In genomic region chr3:59731909-59732308, GRCh38 we compare ENCODE assay signal across 19 cellular contexts.
DNase-seq lines count a peak whose midpoint lies in the region; ATAC-seq and TF ChIP-seq lines count a peak whose summit lies in the region.
"Had no signal": no experiment of that assay in that cellular context is flagged by ENCODE, and none has a peak within 500 bp of the region (broad histone marks: within the 10 kb centered on the region; RNA-seq: fewer than 3 reads in every experiment).

No MANE protein-coding gene starts in this region.

- peak; percentile 60 for ATAC-seq in activated naive CD8-positive, alpha-beta T cell treated with anti-CD3 and anti-CD28 coated beads, Interleukin-2, amount 50 U/mL, for 24 hours
- ATAC-seq in HG03354 (IDR thresholded peaks at IDR 0.05; ENCODE audit: poor library complexity, severe bottlenecking, unreplicated experiment) = no peak
- ATAC-seq: heart left ventricle, HepG2, T-helper 17 cell had no signal

- no peak overlapping the region for H3K27ac Mint-ChIP-seq in activated naive CD8-positive, alpha-beta T cell treated with anti-CD3 and anti-CD28 coated beads, Interleukin-2, amount 50 U/mL, for 24 hours
- H3K27ac Mint-ChIP-seq: T-helper 17 cell had no signal

- no peaks in the 10 kb centered on the region for H3K36me3 ChIP-seq in effector memory CD4-positive, alpha-beta T cell (ENCODE audit: control insufficient read depth, insufficient read depth, low read length)
- H3K36me3 ChIP-seq: heart left ventricle, Peyer's patch had no signal

- H3K27ac ChIP-seq in effector memory CD4-positive, alpha-beta T cell (ENCODE audit: insufficient read depth, low read length, poor library complexity, severe bottlenecking) = no peak overlapping the region
- H3K27ac ChIP-seq: heart left ventricle, Peyer's patch had no signal

- no peaks in the 10 kb centered on the region for H3K4me1 ChIP-seq in effector memory CD4-positive, alpha-beta T cell (ENCODE audit: control insufficient read depth, insufficient read depth, low read length, poor library complexity, severe bottlenecking)
- H3K4me1 ChIP-seq: Peyer's patch had no signal

- H3K27me3 Mint-ChIP-seq in activated naive CD8-positive, alpha-beta T cell treated with anti-CD3 and anti-CD28 coated beads, Interleukin-2, amount 50 U/mL, for 24 hours = no peaks in the 10 kb centered on the region
- H3K27me3 Mint-ChIP-seq: central memory CD8-positive, alpha-beta T cell; T-helper 17 cell had no signal

- H3K9me3 ChIP-seq in effector memory CD4-positive, alpha-beta T cell (ENCODE audit: control insufficient read depth, low read length) = no peaks in the 10 kb centered on the region
- H3K9me3 ChIP-seq: heart left ventricle, Peyer's patch had no signal

- TF ChIP-seq CTCF in GM10266 (IDR thresholded peaks at IDR 0.05; ENCODE audit: control insufficient read depth, insufficient read depth, low read depth, missing control alignments) = no peak
- no peak for TF ChIP-seq CTCF in GM20000 (IDR thresholded peaks at IDR 0.05; ENCODE audit: extremely low read depth, missing control alignments)

- no peak overlapping the region for H3K4me3 Mint-ChIP-seq in activated naive CD8-positive, alpha-beta T cell treated with anti-CD3 and anti-CD28 coated beads, Interleukin-2, amount 50 U/mL, for 24 hours
- H3K4me3 Mint-ChIP-seq: central memory CD8-positive, alpha-beta T cell; T-helper 17 cell had no signal

- peak; percentile 5 for DNase-seq in GM10266 (ENCODE audit: extremely low spot score)
- peak; percentile 13 for DNase-seq in GM20000 (ENCODE audit: low spot score)
- peak; percentile 75 for DNase-seq in Jurkat, Clone E6-1 (ENCODE audit: low read depth, low spot score)
- DNase-seq in activated naive CD8-positive, alpha-beta T cell treated with anti-CD3 and anti-CD28 coated beads, Interleukin-2, amount 50 U/mL, for 24 hours = no peak
- no peak for DNase-seq in effector memory CD4-positive, alpha-beta T cell
- DNase-seq in erythroblast (lab: John Stamatoyannopoulos, UW) = no peak
- no peak for DNase-seq in middle frontal gyrus (ENCODE audit: extremely low spot score, low spot score)
- DNase-seq: activated CD4-positive, alpha-beta T cell treated with anti-CD3 and anti-CD28 coated beads for 48 hours; DMS153; H7; heart left ventricle; NCI-H1417; NCI-H446 treated with DMSO at 0.1 percent for 48 hours; Peyer's patch; stimulated activated CD8-positive, alpha-beta memory T cell treated with anti-CD3 and anti-CD28 coated beads, Interleukin-4, amount 100 ng/mL, for 48 hours; T-helper 17 cell had no signal

- TF ChIP-seq POLR2A in erythroblast (IDR thresholded peaks at IDR 0.05; ENCODE audit: low read length) = no peak

- H3K27me3 ChIP-seq in effector memory CD4-positive, alpha-beta T cell (replicated peaks; ENCODE audit: control insufficient read depth, insufficient read depth, low read length, poor library complexity, severe bottlenecking) = no peaks in the 10 kb centered on the region
- H3K27me3 ChIP-seq: Peyer's patch had no signal

- H3K36me3 Mint-ChIP-seq in activated naive CD8-positive, alpha-beta T cell treated with anti-CD3 and anti-CD28 coated beads, Interleukin-2, amount 50 U/mL, for 24 hours (ENCODE audit: low read depth) = no peaks in the 10 kb centered on the region

- H3K9me3 Mint-ChIP-seq in activated naive CD8-positive, alpha-beta T cell treated with anti-CD3 and anti-CD28 coated beads, Interleukin-2, amount 50 U/mL, for 24 hours = no peaks in the 10 kb centered on the region
- H3K9me3 Mint-ChIP-seq: central memory CD8-positive, alpha-beta T cell had no signal

- peaks cover 34% of the 10 kb centered on the region for H3K4me1 Mint-ChIP-seq in activated naive CD8-positive, alpha-beta T cell treated with anti-CD3 and anti-CD28 coated beads, Interleukin-2, amount 50 U/mL, for 24 hours
- H3K4me1 Mint-ChIP-seq: central memory CD8-positive, alpha-beta T cell had no signal

- peak overlapping the region; percentile 27 for H3K4me3 ChIP-seq in Jurkat, Clone E6-1 (ENCODE audit: low read length)
- no peak overlapping the region for H3K4me3 ChIP-seq in effector memory CD4-positive, alpha-beta T cell (ENCODE audit: insufficient read depth, low read depth, low read length, poor library complexity, severe bottlenecking)
- H3K4me3 ChIP-seq: heart left ventricle, Peyer's patch had no signal

Comparison
In these comparisons a context has a peak if more than half of its experiments do, and no peak if none do; other contexts are left out.
1. DNase-seq: peak in GM10266 (single experiment), GM20000 (single experiment) and Jurkat, Clone E6-1 (single experiment); none in activated naive CD8-positive, alpha-beta T cell treated with anti-CD3 and anti-CD28 coated beads, Interleukin-2, amount 50 U/mL, for 24 hours (single experiment), effector memory CD4-positive, alpha-beta T cell (0 of 3), erythroblast (0 of 2) and middle frontal gyrus (single experiment).